16 cellular contexts compared by ENCODE assay signal in the genomic region with DNA sequence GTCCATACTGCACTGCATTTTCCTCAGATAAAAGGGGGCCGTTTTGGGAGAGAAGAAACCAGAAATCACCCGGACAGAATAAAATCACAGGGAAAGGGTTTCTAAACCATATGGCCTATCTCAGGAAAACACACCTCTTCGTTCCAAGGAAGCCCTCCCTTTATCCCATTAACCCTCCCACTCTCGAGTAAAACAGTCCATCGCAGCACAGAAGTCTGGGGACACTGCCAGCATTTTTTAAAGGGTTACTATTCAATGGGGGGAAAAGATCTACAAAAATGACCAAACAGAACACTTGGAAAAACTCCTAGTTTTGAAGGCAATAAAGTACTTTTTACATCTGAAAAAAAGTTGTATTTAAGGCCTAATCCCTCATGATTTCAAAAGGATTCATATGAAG. TPM values are rescaled to one million over a fixed set of nuclear protein-coding genes. Genes with fewer than 3 reads are reported as not detected.
DNase-seq lines count a peak whose midpoint lies in the region; ATAC-seq, FAIRE-seq and TF ChIP-seq lines count a peak whose summit lies in the region.
"Had no signal": no experiment of that assay in that cellular context is flagged by ENCODE, and none has a peak within 500 bp of the region (broad histone marks: within the 10 kb centered on the region; RNA-seq: fewer than 3 reads in every experiment).

No MANE protein-coding gene starts in this region.

- POLR2A ChIA-PET in HEK293 (lab: Yijun Ruan, JAX) = no interaction called here

- H3K4me2 ChIP-seq in astrocyte (ENCODE audit: low read length) (peak overlapping the region; percentile 12), neural progenitor cell (peak overlapping the region; percentile 93)

- no peaks in the 10 kb centered on the region for H3K36me3 Mint-ChIP-seq in astrocyte (ENCODE audit: low read depth, unreplicated experiment)
- peaks cover 4% of the 10 kb centered on the region for H3K36me3 Mint-ChIP-seq in neural progenitor cell
- no peaks in the 10 kb centered on the region for H3K36me3 Mint-ChIP-seq in activated T-helper 2 cell treated with anti-CD3 and anti-CD28 coated beads, Interferon-gamma antibody, Interleukin-2, Interleukin-4, amounts not matched to agents 10 μg/mL and 5 μg/mL and 100 μg/mL, durations not matched to agents 14 hours and 24 hours and 36 hours (ENCODE audit: low read depth)

- intact Hi-C loops in activated T-helper 2 cell treated with anti-CD3 and anti-CD28 coated beads, Interferon-gamma antibody, Interleukin-2, Interleukin-4, amounts not matched to agents 10 μg/mL and 5 μg/mL and 100 μg/mL, durations not matched to agents 14 hours and 24 hours and 36 hours (cut with micrococcal nuclease) = no loop called here

- DNase-seq in astrocyte (ENCODE audit: low read depth) = no peak
- no peak for DNase-seq in neural progenitor cell (ENCODE audit: low spot score)
- DNase-seq in activated T-helper 2 cell treated with anti-CD3 and anti-CD28 coated beads, Interferon-gamma antibody, Interleukin-2, Interleukin-4, amounts not matched to agents 10 μg/mL and 5 μg/mL and 100 μg/mL, durations not matched to agents 14 hours and 24 hours and 36 hours (ENCODE audit: low spot score) = no peak
- no peak for DNase-seq in ecto neural progenitor cell (ENCODE audit: low spot score)
- no peak for DNase-seq in activated CD8-positive, alpha-beta memory T cell treated with anti-CD3 and anti-CD28 coated beads for 24 hours
- DNase-seq: ACHN, AML-193, Caco-2, KBM-7, NCI-H524, OCI-M1, RPMI8226, SIG-M5 had no signal

- no peak for ATAC-seq in HG03565 (IDR thresholded peaks at IDR 0.05; ENCODE audit: unreplicated experiment)

- H3K27ac Mint-ChIP-seq in astrocyte (ENCODE audit: unreplicated experiment) (no peak overlapping the region), neural progenitor cell (peak overlapping the region; percentile 76)
- no peak overlapping the region for H3K27ac Mint-ChIP-seq in activated T-helper 2 cell treated with anti-CD3 and anti-CD28 coated beads, Interferon-gamma antibody, Interleukin-2, Interleukin-4, amounts not matched to agents 10 μg/mL and 5 μg/mL and 100 μg/mL, durations not matched to agents 14 hours and 24 hours and 36 hours

- no peaks in the 10 kb centered on the region for H3K36me3 ChIP-seq in HEK293 (ENCODE audit: control insufficient read depth in 2 of 2, insufficient read depth in 1 of 2, low read length in 2 of 2)
- no peaks in the 10 kb centered on the region for H3K36me3 ChIP-seq in astrocyte (ENCODE audit: insufficient read depth, low read length)
- H3K36me3 ChIP-seq in iPS-18a (ENCODE audit: control insufficient read depth, low read depth, low read length) = no peaks in the 10 kb centered on the region
- H3K36me3 ChIP-seq in neural progenitor cell = no peaks in the 10 kb centered on the region

- H3K4me1 ChIP-seq in HEK293 (ENCODE audit: control insufficient read depth, insufficient read depth, low read length) = peaks cover 8% of the 10 kb centered on the region; the same call in 1 of the 2 replicates
- peaks cover 31% of the 10 kb centered on the region for H3K4me1 ChIP-seq in astrocyte (ENCODE audit: insufficient read depth, low read length)
- H3K4me1 ChIP-seq in iPS-18a (ENCODE audit: control insufficient read depth, low read depth, low read length) = peaks cover 85% of the 10 kb centered on the region
- peaks cover 81% of the 10 kb centered on the region for H3K4me1 ChIP-seq in neural progenitor cell
- H3K4me1 ChIP-seq: Caco-2 had no signal

- H3K4me3 Mint-ChIP-seq in astrocyte (ENCODE audit: unreplicated experiment) = no peak overlapping the region
- peak overlapping the region; percentile 56 for H3K4me3 Mint-ChIP-seq in neural progenitor cell
- no peak overlapping the region for H3K4me3 Mint-ChIP-seq in activated T-helper 2 cell treated with anti-CD3 and anti-CD28 coated beads, Interferon-gamma antibody, Interleukin-2, Interleukin-4, amounts not matched to agents 10 μg/mL and 5 μg/mL and 100 μg/mL, durations not matched to agents 14 hours and 24 hours and 36 hours (ENCODE audit: low read depth)

- H3K9ac ChIP-seq in astrocyte (ENCODE audit: low read length) (no peak overlapping the region), iPS-18a (ENCODE audit: low read length) (no peak overlapping the region), neural progenitor cell (no peak overlapping the region)

- H3K4me1 Mint-ChIP-seq in astrocyte (ENCODE audit: low read depth, unreplicated experiment) = peaks cover 17% of the 10 kb centered on the region
- peaks cover 99% of the 10 kb centered on the region for H3K4me1 Mint-ChIP-seq in neural progenitor cell
- H3K4me1 Mint-ChIP-seq in activated T-helper 2 cell treated with anti-CD3 and anti-CD28 coated beads, Interferon-gamma antibody, Interleukin-2, Interleukin-4, amounts not matched to agents 10 μg/mL and 5 μg/mL and 100 μg/mL, durations not matched to agents 14 hours and 24 hours and 36 hours (ENCODE audit: low read depth) = peaks cover 8% of the 10 kb centered on the region

- H3K27ac ChIP-seq in HEK293 (ENCODE audit: extremely low read depth, low read depth, low read length) (no peak overlapping the region), astrocyte (ENCODE audit: low read depth, low read length) (no peak overlapping the region), iPS-18a (ENCODE audit: low read length) (no peak overlapping the region), neural progenitor cell (no peak overlapping the region)

- FAIRE-seq in astrocyte (lab: Jason Lieb, UNC) = no peak

- TF ChIP-seq CTCF in HEK293 (tag by site-specific recombination; IDR thresholded peaks at IDR 0.05) (no peak), astrocyte (IDR thresholded peaks at IDR 0.05; ENCODE audit: insufficient read depth, low read depth, low read length) (no peak), neural progenitor cell (IDR thresholded peaks at IDR 0.05) (no peak)

- H2AFZ ChIP-seq in astrocyte (ENCODE audit: low read depth, low read length) = no peak overlapping the region
- H2AFZ ChIP-seq in neural progenitor cell (replicated peaks) = no peak overlapping the region

- peaks cover 17% of the 10 kb centered on the region for H4K20me1 ChIP-seq in astrocyte (ENCODE audit: insufficient read depth, low read length)
- peaks cover 100% of the 10 kb centered on the region for H4K20me1 ChIP-seq in neural progenitor cell (ENCODE audit: low read depth)

- no peaks in the 10 kb centered on the region for H3K27me3 ChIP-seq in astrocyte (ENCODE audit: insufficient read depth, low read length)
- peaks cover 39% of the 10 kb centered on the region for H3K27me3 ChIP-seq in iPS-18a (ENCODE audit: control insufficient read depth, insufficient read depth, low read length)
- peaks cover 79% of the 10 kb centered on the region for H3K27me3 ChIP-seq in neural progenitor cell

- H3K9me3 ChIP-seq in HEK293 (ENCODE audit: control insufficient read depth, insufficient read depth, low read depth, low read length) (no peaks in the 10 kb centered on the region), astrocyte (ENCODE audit: insufficient read depth, low read depth, low read length) (no peaks in the 10 kb centered on the region), iPS-18a (ENCODE audit: control insufficient read depth, low read depth, low read length) (no peaks in the 10 kb centered on the region), neural progenitor cell (ENCODE audit: low read depth) (no peaks in the 10 kb centered on the region)
- H3K9me3 ChIP-seq: Caco-2 had no signal

- no peaks in the 10 kb centered on the region for H3K9me3 Mint-ChIP-seq in astrocyte (ENCODE audit: unreplicated experiment)
- no peaks in the 10 kb centered on the region for H3K9me3 Mint-ChIP-seq in neural progenitor cell
- no peaks in the 10 kb centered on the region for H3K9me3 Mint-ChIP-seq in activated T-helper 2 cell treated with anti-CD3 and anti-CD28 coated beads, Interferon-gamma antibody, Interleukin-2, Interleukin-4, amounts not matched to agents 10 μg/mL and 5 μg/mL and 100 μg/mL, durations not matched to agents 14 hours and 24 hours and 36 hours

- H3K79me2 ChIP-seq in astrocyte (ENCODE audit: insufficient read depth, low read length) (peaks cover 47% of the 10 kb centered on the region), neural progenitor cell (ENCODE audit: low read depth) (peaks cover 82% of the 10 kb centered on the region)

- CTCF ChIA-PET in HEK293 (lab: Yijun Ruan, JAX) = no interaction called here

- H3F3A ChIP-seq in neural progenitor cell (ENCODE audit: low read depth) = peaks cover 59% of the 10 kb centered on the region

- H3K27me3 Mint-ChIP-seq in astrocyte (ENCODE audit: low read depth, unreplicated experiment) (peaks cover 11% of the 10 kb centered on the region), neural progenitor cell (ENCODE audit: insufficient read depth, low read depth) (peaks cover 5% of the 10 kb centered on the region)
- peaks cover 56% of the 10 kb centered on the region for H3K27me3 Mint-ChIP-seq in activated T-helper 2 cell treated with anti-CD3 and anti-CD28 coated beads, Interferon-gamma antibody, Interleukin-2, Interleukin-4, amounts not matched to agents 10 μg/mL and 5 μg/mL and 100 μg/mL, durations not matched to agents 14 hours and 24 hours and 36 hours (ENCODE audit: low read depth)

- H3K4me3 ChIP-seq in HEK293 (ENCODE audit: low read depth, low read length) (no peak overlapping the region), astrocyte (ENCODE audit: insufficient read depth, low read depth, low read length) (no peak overlapping the region), iPS-18a (ENCODE audit: low read length) (peak overlapping the region; percentile 28), neural progenitor cell (no peak overlapping the region)

TF ChIP-seq in HEK293, 187 proteins besides CTCF, POLR2A, EP300 and RAD21:
- TF ChIP-seq ZNF37A (tag by site-specific recombination; IDR thresholded peaks at IDR 0.05) = no peak
- TF ChIP-seq ZFHX2 (tag by site-specific recombination; conservative IDR thresholded peaks at IDR 0.05) = peak; percentile 27; the same call in 1 of the 2 replicates

RNA-seq across cellular contexts. Expression of a gene that starts 7.5 kb away (rescaled TPM):
- total RNA-seq in astrocyte = 8.7 and 13.0 TPM in 2 replicates
- 26.1 and 33.6 TPM in 2 replicates for total RNA-seq in neural progenitor cell (ENCODE audit: low replicate concordance)
- total RNA-seq in activated T-helper 2 cell treated with anti-CD3 and anti-CD28 coated beads, Interferon-gamma antibody, Interleukin-2, Interleukin-4, amounts not matched to agents 10 μg/mL and 5 μg/mL and 100 μg/mL, durations not matched to agents 14 hours and 24 hours and 36 hours = 0.07 and 0.09 TPM in 2 replicates

RNA-seq across cellular contexts. Expression of a gene that starts 42.1 kb away (rescaled TPM):
- total RNA-seq in astrocyte (0.67 and 1.1 TPM in 2 replicates), neural progenitor cell (ENCODE audit: low replicate concordance) (42.1 and 50.6 TPM in 2 replicates)
- total RNA-seq in activated T-helper 2 cell treated with anti-CD3 and anti-CD28 coated beads, Interferon-gamma antibody, Interleukin-2, Interleukin-4, amounts not matched to agents 10 μg/mL and 5 μg/mL and 100 μg/mL, durations not matched to agents 14 hours and 24 hours and 36 hours = 0.30 and 0.43 TPM in 2 replicates

Comparison
In these comparisons a context has a peak if more than half of its experiments do, and no peak if none do; other contexts are left out.
1. RNA of a gene that starts 42.1 kb away (total RNA-seq): 42.1 to 50.6 TPM in neural progenitor cell; 0.67 to 1.1 TPM in astrocyte and 0.30 to 0.43 TPM in activated T-helper 2 cell treated with anti-CD3 and anti-CD28 coated beads, Interferon-gamma antibody, Interleukin-2, Interleukin-4, amounts not matched to agents 10 μg/mL and 5 μg/mL and 100 μg/mL, durations not matched to agents 14 hours and 24 hours and 36 hours; every median in the first group is over 10 times any median in the second.